In the genomic region with DNA sequence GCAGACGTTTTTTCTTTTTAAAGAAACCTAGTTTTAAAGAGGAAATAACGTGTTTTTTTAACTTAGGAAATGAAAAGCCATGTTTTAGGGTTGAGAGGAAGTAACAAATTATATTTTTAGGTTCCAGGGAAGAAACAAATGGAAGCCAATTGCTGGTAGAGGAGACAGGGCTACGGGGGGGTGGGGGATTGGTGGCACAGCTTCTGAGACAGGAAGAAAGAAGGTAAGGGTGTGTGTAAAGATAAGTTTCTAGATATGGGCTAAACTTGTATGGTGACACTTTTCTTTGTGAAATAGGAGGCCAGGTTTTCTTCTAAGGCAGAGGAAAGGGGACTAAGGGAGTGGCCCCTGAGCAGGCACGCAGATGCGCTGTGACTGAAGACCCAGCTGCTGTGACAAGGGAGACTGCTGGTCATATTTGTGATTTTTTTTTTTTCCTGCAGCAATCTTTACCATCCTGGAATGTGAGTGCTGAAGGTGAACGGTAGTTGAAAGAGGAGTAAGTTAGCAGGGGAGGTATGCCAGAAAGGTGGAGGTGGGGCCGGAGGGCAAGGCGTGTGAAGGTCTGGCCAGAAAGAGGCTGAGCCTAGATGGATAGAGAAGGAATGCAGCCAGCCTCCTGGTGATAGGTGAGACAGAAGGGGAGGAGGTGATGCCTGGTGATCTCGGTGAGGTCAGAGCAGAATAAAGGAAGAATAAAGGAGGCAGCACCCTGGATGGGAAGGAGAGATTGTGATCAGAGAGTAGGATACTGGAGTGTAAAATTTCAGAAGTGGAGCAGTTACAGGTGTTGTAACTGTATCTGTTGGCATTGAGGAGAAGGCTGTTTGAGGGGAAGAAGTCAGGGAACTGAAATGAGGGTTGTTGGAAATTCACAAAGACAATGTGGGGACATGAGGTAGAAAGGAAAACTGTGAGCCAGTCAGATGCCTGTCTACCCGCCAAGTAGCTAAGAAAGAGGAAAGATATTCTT, we compare ENCODE assay signal across 8 cellular contexts. TPM values are rescaled to one million over a fixed set of nuclear protein-coding genes. Genes with fewer than 3 reads are reported as not detected.
DNase-seq lines count a peak whose midpoint lies in the region; ATAC-seq and TF ChIP-seq lines count a peak whose summit lies in the region.

No MANE protein-coding gene starts in this region.

- peak overlapping the region; percentile 71 for H3K4me3 ChIP-seq in BJ (ENCODE audit: low read depth, low read length)
- peak overlapping the region; percentile 76 to 77 (median 76) for H3K4me3 ChIP-seq in breast epithelium
- peak overlapping the region; percentile 56 for H3K4me3 ChIP-seq in mesodermal cell (ENCODE audit: extremely low read depth, insufficient read depth, low read length, poor library complexity, severe bottlenecking)

- WGBS in mesodermal cell (ENCODE audit: insufficient coverage in 2 of 2), 2 experiments = 46 to 50% methylated on average over 9 of the region's 10 CpGs

- H3K27ac ChIP-seq in KOPT-K1 (ENCODE audit: low read depth, low read length, poor library complexity, severe bottlenecking) (peak overlapping the region; percentile 62), breast epithelium (no peak overlapping the region), mesodermal cell (ENCODE audit: low read depth, low read length, severe bottlenecking) (no peak overlapping the region)

- no peak for TF ChIP-seq CTCF in BJ (IDR thresholded peaks at IDR 0.05; ENCODE audit: insufficient read depth, low read depth, low read length)
- no peak for TF ChIP-seq CTCF in breast epithelium (IDR thresholded peaks at IDR 0.05)

- H3K9me3 ChIP-seq in KOPT-K1 (ENCODE audit: insufficient read depth, low read length, poor library complexity, severe bottlenecking) (no peaks in the 10 kb centered on the region), breast epithelium (no peaks in the 10 kb centered on the region), mesodermal cell (ENCODE audit: control insufficient read depth, low read length) (no peaks in the 10 kb centered on the region)

- POLR2A ChIA-PET in BJ (lab: Charles Lee) = no interaction called here

- H3K4me1 ChIP-seq in breast epithelium (no peaks in the 10 kb centered on the region), mesodermal cell (ENCODE audit: control insufficient read depth, insufficient read depth, low read length, poor library complexity, severe bottlenecking) (peaks cover 13% of the 10 kb centered on the region)

- CTCF ChIA-PET in BJ (lab: Yijun Ruan, JAX) = interaction anchor here (1.2 kb wide), 1 partner anchor 48 kb away, joined by 3 read pairs; no protein-coding TSS in a partner anchor

- no peaks in the 10 kb centered on the region for H3K27me3 ChIP-seq in BJ (ENCODE audit: control insufficient read depth, insufficient read depth, low read length)
- H3K27me3 ChIP-seq in breast epithelium = no peaks in the 10 kb centered on the region

- no peak for TF ChIP-seq POLR2A in breast epithelium (IDR thresholded peaks at IDR 0.05)

- DNase-seq in BJ (ENCODE audit: low read depth) (no peak), breast epithelium (ENCODE audit: low spot score in 2 of 2) (no peak), AG20443 (ENCODE audit: low spot score) (no peak), HUDEP-2 (lab: John Stamatoyannopoulos, UW; ENCODE audit: unreplicated experiment in 76 of 76) (no peak)

- ATAC-seq in HG02610 (IDR thresholded peaks at IDR 0.05; ENCODE audit: unreplicated experiment) = no peak
- ATAC-seq in HG03521 (IDR thresholded peaks at IDR 0.05; ENCODE audit: unreplicated experiment) = no peak

- H3K36me3 ChIP-seq in BJ (ENCODE audit: control insufficient read depth, insufficient read depth, low read length) = peaks cover 1% of the 10 kb centered on the region; the same call in 1 of the 2 replicates
- H3K36me3 ChIP-seq in KOPT-K1 (ENCODE audit: insufficient read depth, low read length) = peaks cover 36% of the 10 kb centered on the region
- H3K36me3 ChIP-seq in breast epithelium = no peaks in the 10 kb centered on the region
- peaks cover 25% of the 10 kb centered on the region for H3K36me3 ChIP-seq in mesodermal cell (ENCODE audit: control insufficient read depth, insufficient read depth, low read length)

- intact Hi-C loops in breast epithelium (cut with DNase I; ENCODE audit: low total_unique reads) = loop anchor here (5.0 kb wide), 1 partner anchor 374 kb away; no protein-coding TSS in a partner anchor

RNA-seq across cellular contexts. Expression of a gene that starts 1.7 kb away (rescaled TPM):
- 48.4 and 68.0 TPM in 2 replicates for polyA plus RNA-seq in BJ (2011; rRNA removed)
- 6.9 and 9.9 TPM in 2 replicates for polyA minus RNA-seq in BJ (2011; rRNA and poly(A)+ RNA removed)
- total RNA-seq in breast epithelium = 10 to 100 TPM; 53.4 to 95.7 (median 91.4) TPM
- 48.1 TPM for polyA plus RNA-seq in mesodermal cell (2013, experiment 1 of 2)
- 49.4 TPM for polyA plus RNA-seq in mesodermal cell (2013, experiment 2 of 2)

RNA-seq across cellular contexts. Expression of a gene that starts 32.0 kb away (rescaled TPM):
- 4.9 and 6.9 TPM in 2 replicates for polyA plus RNA-seq in BJ (2011; rRNA removed)
- polyA minus RNA-seq in BJ (2011; rRNA and poly(A)+ RNA removed) = 1.2 and 1.3 TPM in 2 replicates
- 10 to 100 TPM; 10.5 to 13.0 (median 11.7) TPM for total RNA-seq in breast epithelium
- polyA plus RNA-seq in mesodermal cell (2013, experiment 1 of 2) = 7.4 TPM
- polyA plus RNA-seq in mesodermal cell (2013, experiment 2 of 2) = 11.1 TPM
